8 cellular contexts compared by ENCODE assay signal in genomic region chr12:57832966-57833365, GRCh38. TPM values are rescaled to one million over a fixed set of nuclear protein-coding genes. Genes with fewer than 3 reads are reported as not detected.
DNase-seq lines count a peak whose midpoint lies in the region; ATAC-seq and TF ChIP-seq lines count a peak whose summit lies in the region.

No MANE protein-coding gene starts in this region.

- peaks cover 95% of the 10 kb centered on the region for H3K79me2 ChIP-seq in fibroblast of lung (ENCODE audit: control insufficient read depth, insufficient read depth, low read length)

- peak overlapping the region; percentile 35; the same call in 1 of the 2 replicates for H3K27ac ChIP-seq in Panc1 (ENCODE audit: low read length)
- peak overlapping the region; percentile 5 for H3K27ac ChIP-seq in fibroblast of lung (ENCODE audit: insufficient read depth, low read length)
- H3K27ac ChIP-seq in gastrocnemius medialis: peak overlapping the region; percentile 93 to 99 (median 98)
- no peak overlapping the region for H3K27ac ChIP-seq in SJCRH30

- DNase-seq in EH (ENCODE audit: low read depth): peak; percentile 72
- no peak for DNase-seq in Panc1 (ENCODE audit: low read depth, low spot score)
- peak in 1 of 2 donors; percentile 34 for DNase-seq in fibroblast of lung (ENCODE audit: low read depth in 2 of 2)
- no peak for DNase-seq in gastrocnemius medialis
- no peak for DNase-seq in SJCRH30
- no peak for DNase-seq in ACHN
- no peak for DNase-seq in stimulated activated CD4-positive, alpha-beta T cell treated with anti-CD3 and anti-CD28 coated beads, Interleukin-2, amount 100 ng/mL, for 24 hours

- peaks cover 3% of the 10 kb centered on the region for H4K20me1 ChIP-seq in fibroblast of lung (ENCODE audit: control insufficient read depth, extremely low read depth, insufficient read depth, low read length)

- no peak overlapping the region for H2AFZ ChIP-seq in fibroblast of lung (ENCODE audit: low read length)

- no peak for TF ChIP-seq CTCF in Panc1 (IDR thresholded peaks at IDR 0.05)
- no peak for TF ChIP-seq CTCF in fibroblast of lung (conservative IDR thresholded peaks at IDR 0.05 in 1 of 2, IDR thresholded peaks at IDR 0.05 in 1 of 2; ENCODE audit: low read depth in 1 of 2, low read length in 2 of 2)
- no peak for TF ChIP-seq CTCF in gastrocnemius medialis (IDR thresholded peaks at IDR 0.05 in 4 of 5, conservative IDR thresholded peaks at IDR 0.05 in 1 of 5)

- in situ Hi-C loops in Panc1 (cut with HindIII; ENCODE audit: low pct_unique_long_range_greater_than_20kb, low sequenced_read_pairs): no loop called here
- in situ Hi-C loops in gastrocnemius medialis (cut with MboI; ENCODE audit: low sequenced_read_pairs in 4 of 4): loop anchor here in 1 of 4 donors (5.0 kb wide), 1 partner anchor 74 kb away; no protein-coding TSS in a partner anchor
- in situ Hi-C loops in ACHN (cut with HindIII; ENCODE audit: low pct_ligation_motif_present, low pct_unique_long_range_greater_than_20kb, low sequenced_read_pairs): no loop called here

- H3K4me1 ChIP-seq in Panc1 (ENCODE audit: control insufficient read depth, insufficient read depth, low read length): peaks cover 63% of the 10 kb centered on the region
- peaks cover 49% of the 10 kb centered on the region for H3K4me1 ChIP-seq in fibroblast of lung (ENCODE audit: control insufficient read depth, extremely low read depth, insufficient read depth, low read length)
- peaks cover 90 to 97% of the 10 kb centered on the region in 2 donors for H3K4me1 ChIP-seq in gastrocnemius medialis
- H3K4me1 ChIP-seq in SJCRH30: peaks cover 18% of the 10 kb centered on the region

- CTCF ChIA-PET in Panc1 (lab: Charles Lee): interaction anchor here (0.5 to 2.0 kb wide), 5 partner anchors 13 to 1032 kb away, joined by 4 to 20 read pairs (median 5); no protein-coding TSS in a partner anchor

- H3K4me3 ChIP-seq in Panc1 (ENCODE audit: low read depth in 2 of 2, low read length in 2 of 2) (no peak overlapping the region), fibroblast of lung (replicated peaks in 1 of 4; ENCODE audit: control extremely low read depth in 1 of 4, insufficient read depth in 1 of 4, low read depth in 3 of 4, low read length in 4 of 4) (peak overlapping the region in 2 of 4 experiments; percentile 12 to 14), gastrocnemius medialis (peak overlapping the region in 2 of 4 donors; percentile 5 to 11), SJCRH30 (no peak overlapping the region)

- H3K27me3 ChIP-seq in Panc1 (ENCODE audit: control insufficient read depth, insufficient read depth, low read length) (no peaks in the 10 kb centered on the region), fibroblast of lung (ENCODE audit: control insufficient read depth, insufficient read depth, low read length) (no peaks in the 10 kb centered on the region), gastrocnemius medialis (no peaks in the 10 kb centered on the region), SJCRH30 (no peaks in the 10 kb centered on the region)

- no peak for ATAC-seq in Panc1
- ATAC-seq in gastrocnemius medialis: no peak
- ATAC-seq in HG03159 (IDR thresholded peaks at IDR 0.05; ENCODE audit: unreplicated experiment): no peak

- POLR2A ChIA-PET in Panc1 (lab: Charles Lee): no interaction called here

- H3K36me3 ChIP-seq in Panc1 (ENCODE audit: control insufficient read depth, insufficient read depth, low read length) (peaks cover 8% of the 10 kb centered on the region), fibroblast of lung (ENCODE audit: control insufficient read depth, insufficient read depth, low read length) (peaks cover 6% of the 10 kb centered on the region), gastrocnemius medialis (peaks cover 0 to 14% of the 10 kb centered on the region in 2 donors), SJCRH30 (peaks cover 29% of the 10 kb centered on the region)

- peak overlapping the region; percentile 52 for H3K4me2 ChIP-seq in fibroblast of lung (ENCODE audit: extremely low read depth, insufficient read depth, low read length)

- H3K9me3 ChIP-seq in Panc1 (ENCODE audit: control insufficient read depth, insufficient read depth, low read depth, low read length) (no peaks in the 10 kb centered on the region), fibroblast of lung (ENCODE audit: control insufficient read depth, insufficient read depth, low read depth, low read length) (no peaks in the 10 kb centered on the region), gastrocnemius medialis (no peaks in the 10 kb centered on the region), SJCRH30 (replicated peaks) (no peaks in the 10 kb centered on the region)

- intact Hi-C loops in Panc1 (cut with micrococcal nuclease; ENCODE audit: unreplicated experiment): no loop called here
- intact Hi-C loops in gastrocnemius medialis (cut with DNase I; ENCODE audit: low total_unique reads): loop anchor here (5.0 kb wide), 1 partner anchor 51 kb away; the partner anchor contains the start of gene TSFM

- no TSS peak for BruUV-seq in Panc1 (replicated peaks; lab: Mats Ljungman, UMichigan)

- no peak overlapping the region for H3K9ac ChIP-seq in fibroblast of lung (ENCODE audit: insufficient read depth, low read length)

- no peak for TF ChIP-seq POLR2A in gastrocnemius medialis (IDR thresholded peaks at IDR 0.05)

RNA-seq across cellular contexts. Expression of gene CTDSP2, which starts 13.6 kb away (rescaled TPM):
- total RNA-seq in Panc1 (2021; ENCODE audit: unreplicated experiment): 120 TPM
- polyA plus RNA-seq in Panc1 (2012; ENCODE audit: insufficient read length): 141 TPM
- total RNA-seq in fibroblast of lung: 87.8 and 92.0 TPM in 2 replicates
- polyA plus RNA-seq in fibroblast of lung: 199 and 208 TPM in 2 replicates
- 130 and 165 TPM in 2 replicates for polyA plus RNA-seq in fibroblast of lung (2012)
- polyA minus RNA-seq in fibroblast of lung (ENCODE audit: low replicate concordance): 481 and 517 TPM in 2 replicates
- total RNA-seq in gastrocnemius medialis: 100 to 1,000 TPM in 1 of 4 donors, 10 to 100 TPM in 3; 66.0 to 116 (median 83.4) TPM
- total RNA-seq in SJCRH30 (2014; rRNA removed; shearing (Covaris generic)): 803 and 887 TPM in 2 replicates

RNA-seq across cellular contexts. Expression of gene AVIL, which starts 14.4 kb away (rescaled TPM):
- total RNA-seq in Panc1 (2021; ENCODE audit: unreplicated experiment) (3.1 TPM), fibroblast of lung (2.8 and 7.1 TPM in 2 replicates), gastrocnemius medialis (10 to 100 TPM in 1 of 4 donors, 1 to 10 TPM in 2, under 1 TPM in 1; 0.78 to 22.7 (median 4.3) TPM)
- polyA plus RNA-seq in Panc1 (2012; ENCODE audit: insufficient read length): 2.6 TPM
- 1.1 and 2.2 TPM in 2 replicates for polyA plus RNA-seq in fibroblast of lung
- polyA plus RNA-seq in fibroblast of lung (2012): 0.96 and 1.9 TPM in 2 replicates
- 2.4 TPM in 1 of 2 replicates, not detected in the other for polyA minus RNA-seq in fibroblast of lung (ENCODE audit: low replicate concordance)
- total RNA-seq in SJCRH30 (2014; rRNA removed; shearing (Covaris generic)): 107 and 111 TPM in 2 replicates

RNA-seq across cellular contexts. Expression of gene TSFM, which starts 50.4 kb away (rescaled TPM):
- 40.3 TPM for total RNA-seq in Panc1 (2021; ENCODE audit: unreplicated experiment)
- polyA plus RNA-seq in Panc1 (2012; ENCODE audit: insufficient read length): 28.1 TPM
- 15.5 and 20.3 TPM in 2 replicates for total RNA-seq in fibroblast of lung
- polyA plus RNA-seq in fibroblast of lung: 16.8 and 19.0 TPM in 2 replicates
- 32.2 and 40.9 TPM in 2 replicates for polyA plus RNA-seq in fibroblast of lung (2012)
- polyA minus RNA-seq in fibroblast of lung (ENCODE audit: low replicate concordance): 7.3 and 10.9 TPM in 2 replicates
- total RNA-seq in gastrocnemius medialis: 10 to 100 TPM; 37.6 to 47.5 (median 40.1) TPM
- 440 and 505 TPM in 2 replicates for total RNA-seq in SJCRH30 (2014; rRNA removed; shearing (Covaris generic))
